ENCODE assay signal across 7 cellular contexts in the genomic region with DNA sequence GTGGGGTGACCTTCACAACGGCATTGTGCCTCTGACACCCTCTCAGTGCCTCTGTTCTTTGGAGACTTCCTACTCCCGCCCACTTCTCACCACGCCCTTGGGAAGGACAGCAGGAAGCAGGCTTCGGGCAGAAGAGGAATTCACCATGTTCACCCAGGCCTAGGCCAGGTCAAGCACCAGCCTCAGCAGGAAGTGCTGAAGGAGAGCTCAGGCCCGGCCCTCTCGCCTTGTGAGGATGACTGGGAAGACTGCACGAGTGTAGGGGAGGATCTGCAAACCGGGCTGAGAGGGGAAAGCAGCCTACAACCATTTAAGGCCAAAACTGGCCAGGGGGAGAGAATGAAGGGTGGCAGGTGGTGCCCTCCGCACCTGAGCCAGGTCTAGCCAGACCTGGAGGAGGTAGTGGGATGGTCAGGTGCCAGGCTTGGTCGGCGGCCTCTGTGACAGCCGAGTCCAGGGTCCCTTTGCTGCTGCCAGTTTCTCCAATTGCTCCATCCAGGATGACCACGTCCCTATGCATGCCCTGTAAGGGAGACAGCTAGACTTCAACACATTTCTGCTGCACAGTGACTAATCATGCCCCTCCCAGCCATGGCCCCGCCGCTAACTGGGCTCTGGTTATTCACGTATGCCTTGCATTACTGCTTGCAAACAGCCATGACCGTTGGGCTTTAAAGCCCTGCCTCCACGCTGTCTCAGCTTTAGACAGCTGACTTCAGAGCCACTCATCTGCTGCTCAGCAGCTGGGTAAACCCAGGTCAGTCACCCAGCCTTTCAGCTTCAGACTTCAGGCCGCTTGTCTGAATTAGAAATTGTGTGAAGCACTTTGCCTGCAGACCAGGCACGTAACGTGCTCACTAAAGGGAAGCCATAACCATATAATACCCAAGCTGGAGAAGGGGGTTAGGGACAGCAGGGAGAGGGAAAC. TPM values are rescaled to one million over a fixed set of nuclear protein-coding genes. Genes with fewer than 3 reads are reported as not detected.
A peak's percentile ranks its signal among the peaks of the same experiment; 100 is the strongest.
DNase-seq lines count a peak whose midpoint lies in the region; ATAC-seq, FAIRE-seq and TF ChIP-seq lines count a peak whose summit lies in the region.

No MANE protein-coding gene starts in this region.

- no peaks in the 10 kb centered on the region for H3K4me1 Mint-ChIP-seq in progenitor cell of endocrine pancreas (ENCODE audit: low read depth)
- H3K4me1 Mint-ChIP-seq in naive thymus-derived CD4-positive, alpha-beta T cell, result peaks cover 0 to 5% (median 2%) of the 10 kb centered on the region in 7 donors

- CTCF ChIA-PET in naive thymus-derived CD4-positive, alpha-beta T cell (lab: Charles Lee), result no interaction called here

- no peaks in the 10 kb centered on the region for H3K27me3 ChIP-seq in naive thymus-derived CD4-positive, alpha-beta T cell (ENCODE audit: control insufficient read depth in 2 of 2, insufficient read depth in 2 of 2, low read length in 2 of 2)

- no peaks in the 10 kb centered on the region for H3K9me3 ChIP-seq in naive thymus-derived CD4-positive, alpha-beta T cell (ENCODE audit: control insufficient read depth in 2 of 3, low read length in 3 of 3)

- DNase-seq in GM12891 (ENCODE audit: insufficient read length, low spot score) (no peak), NCI-H2107 (lab: John Stamatoyannopoulos, UW) (peak; percentile 67), choroid plexus epithelial cell (ENCODE audit: low read depth) (peak; percentile 72), progenitor cell of endocrine pancreas (ENCODE audit: low spot score, unreplicated experiment) (no peak)
- DNase-seq in stimulated activated CD4-positive, alpha-beta T cell treated with anti-CD3 and anti-CD28 coated beads, Interleukin-4, amount 100 ng/mL, for 4 hours, result no peak
- no peak for DNase-seq in naive thymus-derived CD4-positive, alpha-beta T cell

- TF ChIP-seq POLR2A in GM12891 (IDR thresholded peaks at IDR 0.05; ENCODE audit: low read depth, low read length), result peak; percentile 53

- no peak for TF ChIP-seq CTCF in choroid plexus epithelial cell (conservative IDR thresholded peaks at IDR 0.05; ENCODE audit: low read depth, low read length)
- TF ChIP-seq CTCF in progenitor cell of endocrine pancreas (IDR thresholded peaks at IDR 0.05; ENCODE audit: unreplicated experiment), result no peak

- no peak overlapping the region for H3K27ac ChIP-seq in naive thymus-derived CD4-positive, alpha-beta T cell (ENCODE audit: low read depth, low read length)

- peaks cover 9% of the 10 kb centered on the region for H3K36me3 Mint-ChIP-seq in progenitor cell of endocrine pancreas (ENCODE audit: insufficient read depth)
- peaks cover 0 to 19% (median 4%) of the 10 kb centered on the region in 5 donors for H3K36me3 Mint-ChIP-seq in naive thymus-derived CD4-positive, alpha-beta T cell

- H3K9me3 Mint-ChIP-seq in progenitor cell of endocrine pancreas (ENCODE audit: low read depth), result no peaks in the 10 kb centered on the region
- no peaks in the 10 kb centered on the region for H3K9me3 Mint-ChIP-seq in naive thymus-derived CD4-positive, alpha-beta T cell

- POLR2A ChIA-PET in naive thymus-derived CD4-positive, alpha-beta T cell (lab: Charles Lee), result no interaction called here

- H3K36me3 ChIP-seq in naive thymus-derived CD4-positive, alpha-beta T cell (ENCODE audit: control insufficient read depth in 2 of 3, insufficient read depth in 3 of 3, low read length in 3 of 3), result peaks cover 0 to 55% (median 0%) of the 10 kb centered on the region in 3 experiments

- no peak overlapping the region for H3K4me3 ChIP-seq in choroid plexus epithelial cell (ENCODE audit: low read depth, low read length)
- H3K4me3 ChIP-seq in naive thymus-derived CD4-positive, alpha-beta T cell (ENCODE audit: low read length), result no peak overlapping the region

- ATAC-seq in naive thymus-derived CD4-positive, alpha-beta T cell, result no peak
- ATAC-seq in GM19351 (IDR thresholded peaks at IDR 0.05; ENCODE audit: unreplicated experiment), result no peak

- FAIRE-seq in GM12891 (lab: Jason Lieb, UNC), result no peak

- H3K27ac Mint-ChIP-seq in progenitor cell of endocrine pancreas, result peak overlapping the region; percentile 13
- H3K27ac Mint-ChIP-seq in naive thymus-derived CD4-positive, alpha-beta T cell, result peak overlapping the region in 2 of 9 donors; percentile 34 to 43

- intact Hi-C loops in naive thymus-derived CD4-positive, alpha-beta T cell (cut with micrococcal nuclease), result no loop called here

- H3K4me3 Mint-ChIP-seq in progenitor cell of endocrine pancreas (ENCODE audit: low read depth), result no peak overlapping the region
- H3K4me3 Mint-ChIP-seq in naive thymus-derived CD4-positive, alpha-beta T cell, result peak overlapping the region in 1 of 10 donors; percentile 37

- H3K4me1 ChIP-seq in naive thymus-derived CD4-positive, alpha-beta T cell (ENCODE audit: control insufficient read depth in 2 of 2, insufficient read depth in 2 of 2, low read length in 2 of 2), result no peaks in the 10 kb centered on the region

- H3K27me3 Mint-ChIP-seq in progenitor cell of endocrine pancreas, result no peaks in the 10 kb centered on the region
- H3K27me3 Mint-ChIP-seq in naive thymus-derived CD4-positive, alpha-beta T cell, result no peaks in the 10 kb centered on the region

TF ChIP-seq in GM12891, 5 proteins besides CTCF, POLR2A, EP300 and RAD21:
- TF ChIP-seq POU2F2 (IDR thresholded peaks at IDR 0.05; ENCODE audit: low read depth, low read length) (no peak), PAX5 (IDR thresholded peaks at IDR 0.05; ENCODE audit: insufficient read depth, low read length, severe bottlenecking) (no peak), SPI1 (IDR thresholded peaks at IDR 0.05; ENCODE audit: low read depth, low read length) (no peak), TAF1 (IDR thresholded peaks at IDR 0.05; ENCODE audit: low read depth, low read length) (no peak), POLR2AphosphoS5 (IDR thresholded peaks at IDR 0.05; ENCODE audit: low read depth, low read length) (no peak; the same call in none of the 2 replicates)

RNA-seq across cellular contexts. Expression of a gene that starts 8.9 kb away (rescaled TPM):
- 31.5 TPM for polyA plus RNA-seq in GM12891 (2012; ENCODE audit: low read depth, missing spikeins)
- 27.8 and 33.9 TPM in 2 replicates for total RNA-seq in progenitor cell of endocrine pancreas
- total RNA-seq in naive thymus-derived CD4-positive, alpha-beta T cell, result 10 to 100 TPM; 17.1 to 42.3 (median 22.4) TPM
- 10 to 100 TPM; 27.1 to 29.0 TPM for polyA plus RNA-seq in naive thymus-derived CD4-positive, alpha-beta T cell

RNA-seq across cellular contexts. Expression of a gene that starts 9.2 kb away (rescaled TPM):
- 16.5 TPM for polyA plus RNA-seq in GM12891 (2012; ENCODE audit: low read depth, missing spikeins)
- 61.9 and 66.7 TPM in 2 replicates for total RNA-seq in progenitor cell of endocrine pancreas
- 10 to 100 TPM; 29.8 to 43.7 (median 37.1) TPM for total RNA-seq in naive thymus-derived CD4-positive, alpha-beta T cell
- 10 to 100 TPM; 18.6 to 25.6 TPM for polyA plus RNA-seq in naive thymus-derived CD4-positive, alpha-beta T cell

RNA-seq across cellular contexts. Expression of a gene that starts 28.1 kb away (rescaled TPM):
- polyA plus RNA-seq in GM12891 (2012; ENCODE audit: low read depth, missing spikeins), result 0.17 TPM
- 2.1 and 2.7 TPM in 2 replicates for total RNA-seq in progenitor cell of endocrine pancreas
- total RNA-seq in naive thymus-derived CD4-positive, alpha-beta T cell, result 1 to 10 TPM; 1.0 to 2.8 (median 1.2) TPM
- polyA plus RNA-seq in naive thymus-derived CD4-positive, alpha-beta T cell, result not detected

RNA-seq across cellular contexts. Expression of a gene that starts 50.4 kb away (rescaled TPM):
- 78.6 TPM for polyA plus RNA-seq in GM12891 (2012; ENCODE audit: low read depth, missing spikeins)
- 153 and 155 TPM in 2 replicates for total RNA-seq in progenitor cell of endocrine pancreas
- 100 to 1,000 TPM; 120 to 174 (median 159) TPM for total RNA-seq in naive thymus-derived CD4-positive, alpha-beta T cell
- polyA plus RNA-seq in naive thymus-derived CD4-positive, alpha-beta T cell, result 10 to 100 TPM; 18.9 to 27.3 TPM

RNA-seq across cellular contexts. Expression of a gene that starts 51.5 kb away (rescaled TPM):
- polyA plus RNA-seq in GM12891 (2012; ENCODE audit: low read depth, missing spikeins), result 37.0 TPM
- total RNA-seq in progenitor cell of endocrine pancreas, result 53.7 and 55.8 TPM in 2 replicates
- 10 to 100 TPM; 15.7 to 33.9 (median 25.2) TPM for total RNA-seq in naive thymus-derived CD4-positive, alpha-beta T cell
- 100 to 1,000 TPM; 108 to 115 TPM for polyA plus RNA-seq in naive thymus-derived CD4-positive, alpha-beta T cell

Comparison
In these comparisons a context has a peak if more than half of its experiments do, and no peak if none do; other contexts are left out.
1. DNase-seq: peak in NCI-H2107 (single experiment) and choroid plexus epithelial cell (single experiment); none in GM12891 (single experiment), progenitor cell of endocrine pancreas (single experiment), stimulated activated CD4-positive, alpha-beta T cell treated with anti-CD3 and anti-CD28 coated beads, Interleukin-4, amount 100 ng/mL, for 4 hours (0 of 2) and naive thymus-derived CD4-positive, alpha-beta T cell (0 of 9).